Comparison of ENCODE assay signal across 1 cellular context in the genomic region with DNA sequence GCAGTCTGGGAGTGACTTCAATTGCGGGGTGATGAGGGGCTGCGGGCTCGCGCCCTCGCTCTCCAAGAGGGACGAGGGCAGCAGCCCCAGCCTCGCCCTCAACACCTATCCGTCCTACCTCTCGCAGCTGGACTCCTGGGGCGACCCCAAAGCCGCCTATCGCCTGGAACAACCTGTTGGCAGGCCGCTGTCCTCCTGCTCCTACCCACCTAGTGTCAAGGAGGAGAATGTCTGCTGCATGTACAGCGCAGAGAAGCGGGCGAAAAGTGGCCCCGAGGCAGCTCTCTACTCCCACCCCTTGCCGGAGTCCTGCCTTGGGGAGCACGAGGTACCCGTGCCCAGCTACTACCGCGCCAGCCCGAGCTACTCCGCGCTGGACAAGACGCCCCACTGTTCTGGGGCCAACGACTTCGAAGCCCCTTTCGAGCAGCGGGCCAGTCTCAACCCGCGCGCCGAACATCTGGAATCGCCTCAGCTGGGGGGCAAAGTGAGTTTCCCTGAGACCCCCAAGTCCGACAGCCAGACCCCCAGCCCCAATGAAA.
TF ChIP-seq lines count a peak whose summit lies in the region.

No MANE protein-coding gene starts in this region.

TF ChIP-seq in SK-N-SH, 30 proteins besides CTCF, POLR2A, EP300 and RAD21:
- TF ChIP-seq NRF1 (IDR thresholded peaks at IDR 0.05; ENCODE audit: low read depth, low read length) (no peak), IRF3 (IDR thresholded peaks at IDR 0.05; ENCODE audit: low read depth, low read length) (no peak), REST (IDR thresholded peaks at IDR 0.05; ENCODE audit: low read depth, low read length) (no peak), USF1 (IDR thresholded peaks at IDR 0.05; ENCODE audit: borderline replicate concordance, low read depth) (no peak), TCF12 (IDR thresholded peaks at IDR 0.05) (no peak), SMC3 (IDR thresholded peaks at IDR 0.05; ENCODE audit: low read depth, low read length) (no peak), EZH2phosphoT487 (IDR thresholded peaks at IDR 0.05; ENCODE audit: borderline replicate concordance, low read depth) (no peak; the same call in 1 of the 2 replicates), RFX5 (IDR thresholded peaks at IDR 0.05; ENCODE audit: low read length) (no peak), GABPA (IDR thresholded peaks at IDR 0.05; ENCODE audit: low read depth) (no peak), SIN3A (IDR thresholded peaks at IDR 0.05; ENCODE audit: borderline replicate concordance, low read depth, low read length) (no peak), YY1 (IDR thresholded peaks at IDR 0.05; ENCODE audit: low read depth) (no peak)
